In genomic region chr5:14595189-14595588, GRCh38 we compare ENCODE assay signal across 8 cellular contexts. TPM values are rescaled to one million over a fixed set of nuclear protein-coding genes. Genes with fewer than 3 reads are reported as not detected.
A peak's percentile ranks its signal among the peaks of the same experiment; 100 is the strongest.
DNase-seq lines count a peak whose midpoint lies in the region; ATAC-seq and TF ChIP-seq lines count a peak whose summit lies in the region.

No MANE protein-coding gene starts in this region.

- peak; percentile 63 for DNase-seq in GM10266 (ENCODE audit: extremely low spot score)
- peak; percentile 33 for DNase-seq in putamen (ENCODE audit: low spot score)
- no peak for DNase-seq in NCI-H446 treated with DMSO at 0.1 percent for 48 hours (lab: John Stamatoyannopoulos, UW)
- DNase-seq in AG08395 (ENCODE audit: low spot score): no peak
- DNase-seq in NCI-H2081 (lab: John Stamatoyannopoulos, UW): no peak

- H3K27me3 Mint-ChIP-seq in activated T-helper 17 cell treated with anti-CD3 and anti-CD28 coated beads, Interleukin-2, amount 50 U/mL, for 72 hours: no peaks in the 10 kb centered on the region

- peak overlapping the region; percentile 79 for H3K4me3 Mint-ChIP-seq in activated T-helper 17 cell treated with anti-CD3 and anti-CD28 coated beads, Interleukin-2, amount 50 U/mL, for 72 hours

- H3K36me3 Mint-ChIP-seq in activated T-helper 17 cell treated with anti-CD3 and anti-CD28 coated beads, Interleukin-2, amount 50 U/mL, for 72 hours (ENCODE audit: low read depth): peaks cover 1% of the 10 kb centered on the region

- no peaks in the 10 kb centered on the region for H3K9me3 Mint-ChIP-seq in activated T-helper 17 cell treated with anti-CD3 and anti-CD28 coated beads, Interleukin-2, amount 50 U/mL, for 72 hours

- no peak for TF ChIP-seq CTCF in GM10266 (IDR thresholded peaks at IDR 0.05; ENCODE audit: control insufficient read depth, insufficient read depth, low read depth, missing control alignments)

- ATAC-seq in GM19468 (IDR thresholded peaks at IDR 0.05; ENCODE audit: extremely low read depth, unreplicated experiment): peak; percentile 84
- peak; percentile 79 for ATAC-seq in HG03460 (IDR thresholded peaks at IDR 0.05; ENCODE audit: unreplicated experiment)
- peak; percentile 63 for ATAC-seq in activated T-helper 17 cell treated with anti-CD3 and anti-CD28 coated beads, Interleukin-2, amount 50 U/mL, for 72 hours (replicated peaks)

- peak overlapping the region; percentile 88 for H3K27ac Mint-ChIP-seq in activated T-helper 17 cell treated with anti-CD3 and anti-CD28 coated beads, Interleukin-2, amount 50 U/mL, for 72 hours

- H3K4me1 Mint-ChIP-seq in activated T-helper 17 cell treated with anti-CD3 and anti-CD28 coated beads, Interleukin-2, amount 50 U/mL, for 72 hours: peaks cover 77% of the 10 kb centered on the region

RNA-seq across cellular contexts. Expression of gene OTULINL, which starts 13.6 kb away (rescaled TPM):
- 10 to 100 TPM; 15.8 to 19.0 TPM for total RNA-seq in activated T-helper 17 cell treated with anti-CD3 and anti-CD28 coated beads, Interleukin-2, amount 50 U/mL, for 72 hours

Comparison
In these comparisons a context has a peak if more than half of its experiments do, and no peak if none do; other contexts are left out.
1. DNase-seq: peak in GM10266 (single experiment) and putamen (single experiment); none in NCI-H446 treated with DMSO at 0.1 percent for 48 hours (single experiment), AG08395 (single experiment) and NCI-H2081 (0 of 2).
2. Peak in every context shown above with its lines, with median percentiles within 50 percentile points of each other: ATAC-seq.